ENCODE assay signal across 12 cellular contexts in genomic region chr6:109318328-109318876, GRCh38.
A peak's percentile ranks its signal among the peaks of the same experiment; 100 is the strongest.
DNase-seq lines count a peak whose midpoint lies in the region; ATAC-seq and TF ChIP-seq lines count a peak whose summit lies in the region.
"Had no signal": no experiment of that assay in that cellular context is flagged by ENCODE, and none has a peak within 500 bp of the region (broad histone marks: within the 10 kb centered on the region; RNA-seq: fewer than 3 reads in every experiment).

No MANE protein-coding gene starts in this region.

- peak overlapping the region in 1 of 2 donors; percentile 50 for H3K27ac Mint-ChIP-seq in activated naive CD4-positive, alpha-beta T cell treated with anti-CD3 and anti-CD28 coated beads, Interleukin-2, amount 50 U/mL, for 72 hours
- H3K27ac Mint-ChIP-seq: activated CD8-positive, alpha-beta T cell treated with anti-CD3 and anti-CD28 coated beads for 36 hours had no signal

- H3F3A ChIP-seq in MM.1S (ENCODE audit: insufficient read depth, low read length): no peaks in the 10 kb centered on the region

- no peak overlapping the region for H2AFZ ChIP-seq in MM.1S (ENCODE audit: low read length)

- no peaks in the 10 kb centered on the region for H4K20me1 ChIP-seq in MM.1S (ENCODE audit: insufficient read depth, low read length)

- no peaks in the 10 kb centered on the region for H3K9me2 ChIP-seq in MM.1S (replicated peaks; ENCODE audit: insufficient read depth, low read length)

- no peaks in the 10 kb centered on the region for H3K79me2 ChIP-seq in MM.1S (ENCODE audit: low read length)

- no peaks in the 10 kb centered on the region for H3K9me3 ChIP-seq in MM.1S (replicated peaks; ENCODE audit: insufficient read depth, low read length)

- no peak overlapping the region for H3K9ac ChIP-seq in MM.1S (ENCODE audit: low read length)

- H3K27me3 ChIP-seq in MM.1S (replicated peaks; ENCODE audit: insufficient read depth, low read length): no peaks in the 10 kb centered on the region

- ATAC-seq in activated naive CD4-positive, alpha-beta T cell treated with anti-CD3 and anti-CD28 coated beads, Interleukin-2, amount 50 U/mL, for 72 hours: no peak
- ATAC-seq: activated CD8-positive, alpha-beta T cell treated with anti-CD3 and anti-CD28 coated beads for 36 hours; GM12878 had no signal

- TF ChIP-seq CTCF in MM.1S (IDR thresholded peaks at IDR 0.05; ENCODE audit: low read length): no peak

- DNase-seq in COLO668 (lab: John Stamatoyannopoulos, UW; ENCODE audit: unreplicated experiment) (peak; percentile 77), NCI-H1930 (lab: John Stamatoyannopoulos, UW) (peak; percentile 37 to 60), myocyte (ENCODE audit: low read depth) (peak; percentile 93), MM.1S (no peak), NCI-H510A (lab: John Stamatoyannopoulos, UW) (no peak), RKO (ENCODE audit: low spot score) (no peak)
- no peak for DNase-seq in activated naive CD4-positive, alpha-beta T cell treated with anti-CD3 and anti-CD28 coated beads, Interleukin-2, amount 50 U/mL, for 72 hours (ENCODE audit: low spot score in 2 of 2)
- DNase-seq: activated CD8-positive, alpha-beta T cell treated with anti-CD3 and anti-CD28 coated beads for 36 hours; mesenchymal stem cell had no signal

- H3K4me3 ChIP-seq in MM.1S (ENCODE audit: low read length): no peak overlapping the region
- H3K4me3 ChIP-seq: GM12878 had no signal

- peaks cover 0 to 4% of the 10 kb centered on the region in 2 donors for H3K9me3 Mint-ChIP-seq in activated naive CD4-positive, alpha-beta T cell treated with anti-CD3 and anti-CD28 coated beads, Interleukin-2, amount 50 U/mL, for 72 hours
- H3K9me3 Mint-ChIP-seq: activated CD8-positive, alpha-beta T cell treated with anti-CD3 and anti-CD28 coated beads for 36 hours had no signal

- peak overlapping the region; percentile 99 for H3K27ac ChIP-seq in cingulate gyrus (ENCODE audit: low read depth, low read length)
- no peak overlapping the region for H3K27ac ChIP-seq in MM.1S (ENCODE audit: low read length)
- H3K27ac ChIP-seq: C4-2B had no signal

- H3K4me1 ChIP-seq in MM.1S (ENCODE audit: low read length): peaks cover 4% of the 10 kb centered on the region; the same call in 1 of the 2 replicates

- H3K36me3 Mint-ChIP-seq in activated naive CD4-positive, alpha-beta T cell treated with anti-CD3 and anti-CD28 coated beads, Interleukin-2, amount 50 U/mL, for 72 hours: no peaks in the 10 kb centered on the region

- no peaks in the 10 kb centered on the region for H3K36me3 ChIP-seq in MM.1S (replicated peaks; ENCODE audit: insufficient read depth, low read length)

- H3K4me2 ChIP-seq in MM.1S (ENCODE audit: low read depth, low read length): no peak overlapping the region

Comparison
In these comparisons a context has a peak if more than half of its experiments do, and no peak if none do; other contexts are left out.
1. DNase-seq: peak in COLO668 (single experiment), NCI-H1930 (2 of 2) and myocyte (single experiment); none in MM.1S (single experiment), activated naive CD4-positive, alpha-beta T cell treated with anti-CD3 and anti-CD28 coated beads, Interleukin-2, amount 50 U/mL, for 72 hours (0 of 2), NCI-H510A (single experiment) and RKO (single experiment).